Comparison of ENCODE assay signal across 8 cellular contexts in the genomic region with DNA sequence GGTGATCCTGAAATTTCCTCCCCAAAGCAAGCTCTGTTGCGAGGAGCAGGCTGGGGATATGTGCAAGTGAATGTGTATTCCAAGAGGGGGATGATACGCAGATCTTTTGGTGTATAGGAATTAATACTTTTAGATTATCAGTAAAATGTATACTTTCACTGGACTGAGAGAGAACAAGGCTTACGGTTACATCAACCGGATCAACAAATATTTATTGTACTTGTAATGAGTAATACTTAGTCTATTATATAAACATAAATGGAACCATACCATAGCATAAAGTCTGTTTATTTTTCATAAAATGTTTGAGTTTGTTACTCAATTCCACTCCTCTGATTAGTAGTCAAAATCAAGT. TPM values are rescaled to one million over a fixed set of nuclear protein-coding genes. Genes with fewer than 3 reads are reported as not detected.
A peak's percentile ranks its signal among the peaks of the same experiment; 100 is the strongest.
DNase-seq lines count a peak whose midpoint lies in the region; ATAC-seq and TF ChIP-seq lines count a peak whose summit lies in the region.

No MANE protein-coding gene starts in this region.

- TF ChIP-seq CTCF in cardiac muscle cell (IDR thresholded peaks at IDR 0.05; ENCODE audit: low read depth, low read length) (no peak), brain microvascular endothelial cell (IDR thresholded peaks at IDR 0.05; ENCODE audit: low read depth, low read length, missing control alignments) (no peak), uterus (IDR thresholded peaks at IDR 0.05) (no peak)

- H2BK15ac ChIP-seq in mesendoderm (replicated peaks; ENCODE audit: low read depth), result no peak overlapping the region

- H3K36me3 ChIP-seq in cardiac muscle cell (no peaks in the 10 kb centered on the region), brain microvascular endothelial cell (replicated peaks) (peaks cover 3% of the 10 kb centered on the region), mesendoderm (ENCODE audit: control insufficient read depth, insufficient read depth, low read length) (no peaks in the 10 kb centered on the region), uterus (no peaks in the 10 kb centered on the region)

- H3K9ac ChIP-seq in mesendoderm (ENCODE audit: low read length), result peak overlapping the region; percentile 92

- ATAC-seq in left cardiac atrium (no peak), GM19324 (IDR thresholded peaks at IDR 0.05; ENCODE audit: low FRiP score, unreplicated experiment) (no peak)

- intact Hi-C loops in left cardiac atrium (cut with DNase I) (no loop called here), uterus (cut with DNase I; ENCODE audit: low total_unique reads) (no loop called here)

- no peak overlapping the region for H3K23ac ChIP-seq in mesendoderm (ENCODE audit: low read length)

- no CpG with 5 or more reads among the region's 4 CpGs for WGBS in mesendoderm (ENCODE audit: extremely low coverage, insufficient coverage, low lambda C conversion rate)

- H4K5ac ChIP-seq in mesendoderm (ENCODE audit: low read length), result no peak overlapping the region

- H3K56ac ChIP-seq in mesendoderm (ENCODE audit: low read length), result peak overlapping the region; percentile 97

- TF ChIP-seq POLR2A in uterus (IDR thresholded peaks at IDR 0.05), result no peak

- in situ Hi-C loops in brain microvascular endothelial cell (cut with HindIII; ENCODE audit: low pct_ligation_motif_present, low sequenced_read_pairs), result no loop called here

- H4K8ac ChIP-seq in mesendoderm (ENCODE audit: low read depth, low read length), result no peak overlapping the region

- H3K27me3 ChIP-seq in cardiac muscle cell (no peaks in the 10 kb centered on the region), brain microvascular endothelial cell (replicated peaks) (no peaks in the 10 kb centered on the region), mesendoderm (ENCODE audit: insufficient read depth, low read length, poor library complexity) (no peaks in the 10 kb centered on the region), uterus (no peaks in the 10 kb centered on the region)

- H3K9me3 ChIP-seq in cardiac muscle cell (ENCODE audit: low read depth), result no peaks in the 10 kb centered on the region
- H3K9me3 ChIP-seq in uterus, result no peaks in the 10 kb centered on the region

- no peak for DNase-seq in cardiac muscle cell (ENCODE audit: low read depth in 1 of 2, low spot score in 1 of 2)
- no peak for DNase-seq in left cardiac atrium
- DNase-seq in brain microvascular endothelial cell, result no peak
- no peak for DNase-seq in mesendoderm
- no peak for DNase-seq in uterus
- no peak for DNase-seq in D341Med (ENCODE audit: low spot score)
- DNase-seq in NCI-H2029 (lab: John Stamatoyannopoulos, UW), result no peak

- peaks cover 34% of the 10 kb centered on the region for H3K79me2 ChIP-seq in mesendoderm (ENCODE audit: control insufficient read depth, insufficient read depth, low read length)

- H3K27ac ChIP-seq in cardiac muscle cell (peak overlapping the region; percentile 64), brain microvascular endothelial cell (peak overlapping the region; percentile 61), mesendoderm (ENCODE audit: low read depth, low read length) (peak overlapping the region; percentile 82), uterus (peak overlapping the region; percentile 98)

- H3K4ac ChIP-seq in mesendoderm (ENCODE audit: low read depth, low read length), result peak overlapping the region; percentile 22

- H3K4me1 ChIP-seq in cardiac muscle cell (ENCODE audit: low read depth) (peaks cover 8% of the 10 kb centered on the region), mesendoderm (ENCODE audit: control insufficient read depth, low read depth, low read length) (peaks cover 4% of the 10 kb centered on the region), uterus (peaks cover 0 to 15% of the 10 kb centered on the region in 2 donors)

- no peak overlapping the region for H2AK5ac ChIP-seq in mesendoderm (ENCODE audit: low read length)

- H3K4me3 ChIP-seq in cardiac muscle cell (peak overlapping the region; percentile 87), brain microvascular endothelial cell (ENCODE audit: low read depth, low read length) (peak overlapping the region; percentile 88), mesendoderm (ENCODE audit: low read length) (peak overlapping the region; percentile 82), uterus (peak overlapping the region; percentile 70 to 94)

- H3K79me1 ChIP-seq in mesendoderm (ENCODE audit: low read length), result peaks cover 2% of the 10 kb centered on the region

- no peak overlapping the region for H2BK120ac ChIP-seq in mesendoderm (ENCODE audit: low read depth, low read length)

- H2BK5ac ChIP-seq in mesendoderm (ENCODE audit: low read length), result no peak overlapping the region

- peak overlapping the region; percentile 19 for H3K4me2 ChIP-seq in mesendoderm (ENCODE audit: low read length)

- peak overlapping the region; percentile 68 for H3K18ac ChIP-seq in mesendoderm (ENCODE audit: low read length)

RNA-seq across cellular contexts. Expression of gene PRKAA1, which starts 0.7 kb away (rescaled TPM):
- total RNA-seq in cardiac muscle cell (21.5 and 26.1 TPM in 2 replicates), left cardiac atrium (10 to 100 TPM; 41.8 to 57.6 TPM), uterus (100 to 1,000 TPM in 2 of 4 donors, 10 to 100 TPM in 2; 36.6 to 143 (median 97.3) TPM)
- polyA plus RNA-seq in cardiac muscle cell, result 22.6 and 29.3 TPM in 2 replicates
- 29.0 TPM for polyA plus RNA-seq in mesendoderm (2013, experiment 1 of 2)
- polyA plus RNA-seq in mesendoderm (2013, experiment 2 of 2), result 26.4 TPM

RNA-seq across cellular contexts. Expression of gene RPL37, which starts 36.2 kb away (rescaled TPM):
- total RNA-seq in cardiac muscle cell (115 and 181 TPM in 2 replicates), left cardiac atrium (100 to 1,000 TPM; 666 to 710 TPM), uterus (1,000 to 10,000 TPM in 1 of 4 donors, 100 to 1,000 TPM in 2, 10 to 100 TPM in 1; 59.1 to 1,328 (median 776) TPM)
- polyA plus RNA-seq in cardiac muscle cell, result 473 and 553 TPM in 2 replicates
- 5,874 TPM for polyA plus RNA-seq in mesendoderm (2013, experiment 1 of 2)
- 5,944 TPM for polyA plus RNA-seq in mesendoderm (2013, experiment 2 of 2)

RNA-seq across cellular contexts. Expression of gene CARD6, which starts 42.3 kb away (rescaled TPM):
- total RNA-seq in cardiac muscle cell, result 0.11 and 0.12 TPM in 2 replicates
- polyA plus RNA-seq in cardiac muscle cell, result 0.06 and 0.32 TPM in 2 replicates
- total RNA-seq in left cardiac atrium, result 10 to 100 TPM; 10.6 to 10.8 TPM
- 0.35 TPM for polyA plus RNA-seq in mesendoderm (2013, experiment 1 of 2)
- 0.31 TPM for polyA plus RNA-seq in mesendoderm (2013, experiment 2 of 2)
- total RNA-seq in uterus, result 10 to 100 TPM in 3 of 4 donors, 1 to 10 TPM in 1; 6.2 to 12.5 (median 10.9) TPM

RNA-seq across cellular contexts. Expression of gene TTC33, which starts 43.1 kb away (rescaled TPM):
- total RNA-seq in cardiac muscle cell, result 13.4 and 46.7 TPM in 2 replicates
- 16.3 and 17.2 TPM in 2 replicates for polyA plus RNA-seq in cardiac muscle cell
- 10 to 100 TPM; 14.1 to 17.5 TPM for total RNA-seq in left cardiac atrium
- polyA plus RNA-seq in mesendoderm (2013, experiment 1 of 2), result 3.3 TPM
- polyA plus RNA-seq in mesendoderm (2013, experiment 2 of 2), result 3.3 TPM
- total RNA-seq in uterus, result 100 to 1,000 TPM in 1 of 4 donors, 10 to 100 TPM in 3; 18.8 to 123 (median 39.7) TPM
